16 cellular contexts compared by ENCODE assay signal in the genomic region with DNA sequence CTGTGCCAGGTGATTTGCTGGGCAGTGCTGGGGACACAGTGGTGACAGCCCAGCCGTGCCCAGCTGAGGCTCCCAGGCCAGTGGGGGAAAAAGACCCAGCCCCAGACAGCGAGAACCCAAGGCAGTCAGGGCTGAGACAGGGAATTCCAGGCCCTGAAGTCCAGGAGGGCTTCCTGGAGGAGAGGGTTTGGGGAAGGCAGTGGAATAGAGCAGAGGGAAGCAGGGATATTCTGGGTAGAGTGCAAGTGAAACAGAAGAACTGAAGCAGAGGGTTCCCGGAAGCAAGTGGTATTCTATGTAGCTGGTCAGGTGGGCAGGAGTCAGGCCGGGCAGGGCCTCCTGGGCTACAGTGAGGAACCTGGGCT. TPM values are rescaled to one million over a fixed set of nuclear protein-coding genes. Genes with fewer than 3 reads are reported as not detected.
DNase-seq lines count a peak whose midpoint lies in the region; ATAC-seq and TF ChIP-seq lines count a peak whose summit lies in the region.
"Had no signal": no experiment of that assay in that cellular context is flagged by ENCODE, and none has a peak within 500 bp of the region (broad histone marks: within the 10 kb centered on the region; RNA-seq: fewer than 3 reads in every experiment).

No MANE protein-coding gene starts in this region.

- H3K4me3 ChIP-seq in mucosa of rectum (ENCODE audit: low read length in 2 of 2): no peak overlapping the region
- H3K4me3 ChIP-seq in stomach: no peak overlapping the region

- H3K36me3 Mint-ChIP-seq in WTC11: no peaks in the 10 kb centered on the region

- peak overlapping the region in 1 of 2 donors; percentile 47 for H3K9ac ChIP-seq in mucosa of rectum (ENCODE audit: low read depth in 1 of 2, low read length in 2 of 2)

- peak; percentile 42 for DNase-seq in COLO668 (lab: John Stamatoyannopoulos, UW; ENCODE audit: unreplicated experiment)
- DNase-seq in WTC11 (ENCODE audit: low spot score): no peak
- DNase-seq in stomach: no peak
- no peak for DNase-seq in NCI-H1105 (lab: John Stamatoyannopoulos, UW)
- DNase-seq in RKO (ENCODE audit: low spot score): no peak
- DNase-seq: Calu3, HCEC 1CT, NCI-H1417 treated with DMSO at 0.1 percent for 48 hours, NCI-H2081 treated with DMSO at 0.1 percent for 48 hours, NCI-H524 treated with DMSO at 0.1 percent for 48 hours had no signal

- H3K27ac Mint-ChIP-seq in WTC11: peak overlapping the region; percentile 62; the same call in 1 of the 2 replicates
- H3K27ac Mint-ChIP-seq: IgD-negative memory B cell had no signal

- no peak for TF ChIP-seq POLR2A in stomach (IDR thresholded peaks at IDR 0.05)

- CTCF ChIA-PET in WTC11 (lab: Charles Lee): interaction anchor here (2.2 to 2.7 kb wide), 2 partner anchors 27 to 73 kb away, joined by 8 to 9 read pairs; no protein-coding TSS in a partner anchor

- H3K9me3 Mint-ChIP-seq in WTC11: no peaks in the 10 kb centered on the region
- H3K9me3 Mint-ChIP-seq: CD14-positive monocyte, IgD-negative memory B cell had no signal

- no peak for TF ChIP-seq CTCF in WTC11 (IDR thresholded peaks at IDR 0.05)
- no peak for TF ChIP-seq CTCF in stomach (IDR thresholded peaks at IDR 0.05)

- H3K4me1 ChIP-seq in mucosa of rectum (ENCODE audit: control insufficient read depth in 2 of 2, insufficient read depth in 2 of 2, low read length in 2 of 2) (peaks cover 25 to 62% of the 10 kb centered on the region in 2 donors), stomach (peaks cover 4 to 30% (median 20%) of the 10 kb centered on the region in 4 donors)

- 56 to 79% (median 70%) methylated on average over 4 of the region's 4 CpGs for WGBS in stomach, 5 donors

- no peak overlapping the region for H3K4me3 Mint-ChIP-seq in WTC11
- H3K4me3 Mint-ChIP-seq: IgD-negative memory B cell had no signal

- intact Hi-C loops in stomach (cut with DNase I; ENCODE audit: low total_unique reads): no loop called here

- TF ChIP-seq EP300 in stomach (IDR thresholded peaks at IDR 0.05): no peak

- H3K36me3 ChIP-seq in mucosa of rectum (ENCODE audit: control insufficient read depth in 2 of 2, insufficient read depth in 2 of 2, low read length in 2 of 2): no peaks in the 10 kb centered on the region
- H3K36me3 ChIP-seq in stomach: no peaks in the 10 kb centered on the region

- H3K27ac ChIP-seq in mucosa of rectum (ENCODE audit: low read depth in 2 of 2, low read length in 2 of 2): peak overlapping the region; percentile 48 to 65
- H3K27ac ChIP-seq in stomach: peak overlapping the region in 3 of 5 donors; percentile 9 to 28 (median 15)

- POLR2A ChIA-PET in WTC11 (lab: Charles Lee): no interaction called here

- H3K27me3 ChIP-seq in mucosa of rectum (ENCODE audit: control insufficient read depth in 2 of 2, insufficient read depth in 2 of 2, low read length in 2 of 2): peaks cover 0 to under 1% of the 10 kb centered on the region in 2 donors
- peaks cover 0 to 19% (median 0%) of the 10 kb centered on the region in 3 donors for H3K27me3 ChIP-seq in stomach

- no peaks in the 10 kb centered on the region for H3K9me3 ChIP-seq in mucosa of rectum (ENCODE audit: control insufficient read depth in 2 of 2, low read length in 2 of 2)
- H3K9me3 ChIP-seq in stomach: no peaks in the 10 kb centered on the region

- peaks cover 18% of the 10 kb centered on the region for H3K4me1 Mint-ChIP-seq in WTC11

- H3K27me3 Mint-ChIP-seq in WTC11 (ENCODE audit: low read depth): peaks cover 4% of the 10 kb centered on the region; the same call in 1 of the 2 replicates

- ATAC-seq in WTC11 (peak; percentile 15; the same call in 1 of the 2 replicates), HG03045 (IDR thresholded peaks at IDR 0.05; ENCODE audit: unreplicated experiment) (no peak)

TF ChIP-seq in WTC11, 78 proteins besides CTCF, POLR2A, EP300 and RAD21 (continues in another document):
- no peak for TF ChIP-seq NR1H2 (CRISPR knock-in tag; IDR thresholded peaks at IDR 0.05)
- TF ChIP-seq NFE2L1 (CRISPR knock-in tag; IDR thresholded peaks at IDR 0.05): no peak
- TF ChIP-seq, protein P1, sequence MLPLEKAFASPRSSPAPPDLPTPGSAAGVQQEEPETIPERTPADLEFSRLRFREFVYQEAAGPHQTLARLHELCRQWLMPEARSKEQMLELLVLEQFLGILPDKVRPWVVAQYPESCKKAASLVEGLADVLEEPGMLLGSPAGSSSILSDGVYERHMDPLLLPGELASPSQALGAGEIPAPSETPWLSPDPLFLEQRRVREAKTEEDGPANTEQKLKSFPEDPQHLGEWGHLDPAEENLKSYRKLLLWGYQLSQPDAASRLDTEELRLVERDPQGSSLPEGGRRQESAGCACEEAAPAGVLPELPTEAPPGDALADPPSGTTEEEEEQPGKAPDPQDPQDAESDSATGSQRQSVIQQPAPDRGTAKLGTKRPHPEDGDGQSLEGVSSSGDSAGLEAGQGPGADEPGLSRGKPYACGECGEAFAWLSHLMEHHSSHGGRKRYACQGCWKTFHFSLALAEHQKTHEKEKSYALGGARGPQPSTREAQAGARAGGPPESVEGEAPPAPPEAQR (CRISPR knock-in tag; IDR thresholded peaks at IDR 0.05): no peak
- TF ChIP-seq NFYB (CRISPR knock-in tag; conservative IDR thresholded peaks at IDR 0.05; ENCODE audit: low read depth): no peak
- TF ChIP-seq, protein P2, sequence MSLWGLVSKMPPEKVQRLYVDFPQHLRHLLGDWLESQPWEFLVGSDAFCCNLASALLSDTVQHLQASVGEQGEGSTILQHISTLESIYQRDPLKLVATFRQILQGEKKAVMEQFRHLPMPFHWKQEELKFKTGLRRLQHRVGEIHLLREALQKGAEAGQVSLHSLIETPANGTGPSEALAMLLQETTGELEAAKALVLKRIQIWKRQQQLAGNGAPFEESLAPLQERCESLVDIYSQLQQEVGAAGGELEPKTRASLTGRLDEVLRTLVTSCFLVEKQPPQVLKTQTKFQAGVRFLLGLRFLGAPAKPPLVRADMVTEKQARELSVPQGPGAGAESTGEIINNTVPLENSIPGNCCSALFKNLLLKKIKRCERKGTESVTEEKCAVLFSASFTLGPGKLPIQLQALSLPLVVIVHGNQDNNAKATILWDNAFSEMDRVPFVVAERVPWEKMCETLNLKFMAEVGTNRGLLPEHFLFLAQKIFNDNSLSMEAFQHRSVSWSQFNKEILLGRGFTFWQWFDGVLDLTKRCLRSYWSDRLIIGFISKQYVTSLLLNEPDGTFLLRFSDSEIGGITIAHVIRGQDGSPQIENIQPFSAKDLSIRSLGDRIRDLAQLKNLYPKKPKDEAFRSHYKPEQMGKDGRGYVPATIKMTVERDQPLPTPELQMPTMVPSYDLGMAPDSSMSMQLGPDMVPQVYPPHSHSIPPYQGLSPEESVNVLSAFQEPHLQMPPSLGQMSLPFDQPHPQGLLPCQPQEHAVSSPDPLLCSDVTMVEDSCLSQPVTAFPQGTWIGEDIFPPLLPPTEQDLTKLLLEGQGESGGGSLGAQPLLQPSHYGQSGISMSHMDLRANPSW (CRISPR knock-in tag; conservative IDR thresholded peaks at IDR 0.05; ENCODE audit: low read depth): no peak
- TF ChIP-seq, protein P3, sequence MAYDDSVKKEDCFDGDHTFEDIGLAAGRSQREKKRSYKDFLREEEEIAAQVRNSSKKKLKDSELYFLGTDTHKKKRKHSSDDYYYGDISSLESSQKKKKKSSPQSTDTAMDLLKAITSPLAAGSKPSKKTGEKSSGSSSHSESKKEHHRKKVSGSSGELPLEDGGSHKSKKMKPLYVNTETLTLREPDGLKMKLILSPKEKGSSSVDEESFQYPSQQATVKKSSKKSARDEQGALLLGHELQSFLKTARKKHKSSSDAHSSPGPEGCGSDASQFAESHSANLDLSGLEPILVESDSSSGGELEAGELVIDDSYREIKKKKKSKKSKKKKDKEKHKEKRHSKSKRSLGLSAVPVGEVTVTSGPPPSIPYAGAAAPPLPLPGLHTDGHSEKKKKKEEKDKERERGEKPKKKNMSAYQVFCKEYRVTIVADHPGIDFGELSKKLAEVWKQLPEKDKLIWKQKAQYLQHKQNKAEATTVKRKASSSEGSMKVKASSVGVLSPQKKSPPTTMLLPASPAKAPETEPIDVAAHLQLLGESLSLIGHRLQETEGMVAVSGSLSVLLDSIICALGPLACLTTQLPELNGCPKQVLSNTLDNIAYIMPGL (CRISPR knock-in tag; IDR thresholded peaks at IDR 0.05): no peak
- TF ChIP-seq IRF2 (CRISPR knock-in tag; IDR thresholded peaks at IDR 0.05; ENCODE audit: borderline replicate concordance, low read depth): no peak
- TF ChIP-seq ZNF423 (CRISPR knock-in tag; IDR thresholded peaks at IDR 0.05): no peak
- no peak for TF ChIP-seq FOXK1 (CRISPR knock-in tag; IDR thresholded peaks at IDR 0.05)
- TF ChIP-seq, protein P4, sequence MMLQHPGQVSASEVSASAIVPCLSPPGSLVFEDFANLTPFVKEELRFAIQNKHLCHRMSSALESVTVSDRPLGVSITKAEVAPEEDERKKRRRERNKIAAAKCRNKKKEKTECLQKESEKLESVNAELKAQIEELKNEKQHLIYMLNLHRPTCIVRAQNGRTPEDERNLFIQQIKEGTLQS (CRISPR knock-in tag; conservative IDR thresholded peaks at IDR 0.05): no peak
- TF ChIP-seq JAZF1 (CRISPR knock-in tag; IDR thresholded peaks at IDR 0.05): no peak

RNA-seq across cellular contexts. Expression of a gene that starts 1.3 kb away (rescaled TPM):
- total RNA-seq in WTC11 (2021) (not detected in 3 replicates), stomach (not detected)
- polyA plus RNA-seq in stomach: not detected
- total RNA-seq: HT-29, RPMI7951 had no signal
- polyA plus RNA-seq: CD14-positive monocyte, IgD-negative memory B cell had no signal

RNA-seq across cellular contexts. Expression of a gene that starts 26.4 kb away (rescaled TPM):
- total RNA-seq in WTC11 (2021) (1.9 to 2.9 TPM (median 2.3 TPM) in 3 replicates), stomach (10 to 100 TPM in 1 of 5 donors, 1 to 10 TPM in 3, under 1 TPM in 1; 0.58 to 17.0 (median 2.9) TPM)
- 1 to 10 TPM; 2.0 to 6.4 (median 2.3) TPM for polyA plus RNA-seq in stomach
- polyA plus RNA-seq: CD14-positive monocyte, IgD-negative memory B cell had no signal

RNA-seq across cellular contexts. Expression of a gene that starts 50.9 kb away (rescaled TPM):
- total RNA-seq in WTC11 (2021) (4.6 to 7.8 TPM (median 5.6 TPM) in 3 replicates), stomach (100 to 1,000 TPM in 3 of 5 donors, 10 to 100 TPM in 1, 1 to 10 TPM in 1; 4.4 to 322 (median 139) TPM)
- 10 to 100 TPM; 53.5 to 94.1 (median 65.5) TPM for polyA plus RNA-seq in stomach

RNA-seq across cellular contexts. Expression of a gene that starts 53.9 kb away (rescaled TPM):
- 13.7 to 15.9 TPM (median 15.0 TPM) in 3 replicates for total RNA-seq in WTC11 (2021)
- 10 to 100 TPM; 33.2 to 80.8 (median 39.1) TPM for total RNA-seq in stomach
- 10 to 100 TPM in 1 of 3 donors, 1 to 10 TPM in 2; 4.9 to 15.8 (median 10.0) TPM for polyA plus RNA-seq in stomach
- polyA plus RNA-seq: IgD-negative memory B cell had no signal
